Comparison of ENCODE assay signal across 18 cellular contexts in genomic region chr14:55665067-55665700, GRCh38.
DNase-seq lines count a peak whose midpoint lies in the region; ATAC-seq lines count a peak whose summit lies in the region.
"Had no signal": no experiment of that assay in that cellular context is flagged by ENCODE, and none has a peak within 500 bp of the region (broad histone marks: within the 10 kb centered on the region; RNA-seq: fewer than 3 reads in every experiment).

No MANE protein-coding gene starts in this region.

- H3K9me3 Mint-ChIP-seq in T-helper 1 cell treated with Interleukin-12 subunit alpha and Interleukin-12 subunit beta and Interleukin-4 antibody, amounts not matched to agents 30 μg/mL and 1 μg/mL, for 36 hours = no peaks in the 10 kb centered on the region
- H3K9me3 Mint-ChIP-seq: activated CD4-positive, alpha-beta memory T cell treated with anti-CD3 and anti-CD28 coated beads for 36 hours; brain had no signal

- H3K36me3 Mint-ChIP-seq in T-helper 1 cell treated with Interleukin-12 subunit alpha and Interleukin-12 subunit beta and Interleukin-4 antibody, amounts not matched to agents 30 μg/mL and 1 μg/mL, for 36 hours (ENCODE audit: low read depth) = peaks cover 37% of the 10 kb centered on the region

- ATAC-seq in GM18858 (IDR thresholded peaks at IDR 0.05; ENCODE audit: unreplicated experiment) (peak; percentile 73), GM21576 (IDR thresholded peaks at IDR 0.05; ENCODE audit: unreplicated experiment) (peak; percentile 40)
- ATAC-seq: left colon, right cardiac atrium had no signal

- H3K27me3 Mint-ChIP-seq in T-helper 1 cell treated with Interleukin-12 subunit alpha and Interleukin-12 subunit beta and Interleukin-4 antibody, amounts not matched to agents 30 μg/mL and 1 μg/mL, for 36 hours (ENCODE audit: low read depth) = no peaks in the 10 kb centered on the region
- H3K27me3 Mint-ChIP-seq: activated CD4-positive, alpha-beta memory T cell treated with anti-CD3 and anti-CD28 coated beads for 36 hours; brain had no signal

- H3K4me3 Mint-ChIP-seq in T-helper 1 cell treated with Interleukin-12 subunit alpha and Interleukin-12 subunit beta and Interleukin-4 antibody, amounts not matched to agents 30 μg/mL and 1 μg/mL, for 36 hours = no peak overlapping the region
- H3K4me3 Mint-ChIP-seq: activated CD4-positive, alpha-beta memory T cell treated with anti-CD3 and anti-CD28 coated beads for 36 hours; brain had no signal

- DNase-seq in iris pigment epithelial cell (ENCODE audit: low read depth) (peak; percentile 56), SKM-1 (lab: John Stamatoyannopoulos, UW; ENCODE audit: unreplicated experiment) (no peak), iPS-NIHi7 (ENCODE audit: extremely low spot score) (no peak), HCEC 1CT (no peak)
- DNase-seq in activated effector memory CD4-positive, alpha-beta T cell treated with anti-CD3 and anti-CD28 coated beads, Interleukin-2, amount 50 U/mL, for 16 hours = no peak
- DNase-seq: activated CD4-positive, alpha-beta memory T cell treated with anti-CD3 and anti-CD28 coated beads for 36 hours; BE2C; DMS 273 treated with DMSO at 0.1 percent for 48 hours; dorsolateral prefrontal cortex; left colon; NCI-H187 treated with DMSO at 0.1 percent for 48 hours; NCI-H510A; right cardiac atrium; stimulated activated CD4-positive, alpha-beta T cell treated with anti-CD3 and anti-CD28 coated beads, Interleukin-2, amount 100 ng/mL, for 24 hours had no signal

- peak overlapping the region; percentile 32 for H3K27ac Mint-ChIP-seq in T-helper 1 cell treated with Interleukin-12 subunit alpha and Interleukin-12 subunit beta and Interleukin-4 antibody, amounts not matched to agents 30 μg/mL and 1 μg/mL, for 36 hours
- H3K27ac Mint-ChIP-seq: activated CD4-positive, alpha-beta memory T cell treated with anti-CD3 and anti-CD28 coated beads for 36 hours; brain had no signal

- H3K4me1 Mint-ChIP-seq in T-helper 1 cell treated with Interleukin-12 subunit alpha and Interleukin-12 subunit beta and Interleukin-4 antibody, amounts not matched to agents 30 μg/mL and 1 μg/mL, for 36 hours (ENCODE audit: low read depth) = peaks cover 15% of the 10 kb centered on the region
- H3K4me1 Mint-ChIP-seq: brain had no signal
